ENCODE assay signal across 1 cellular context in the genomic region with DNA sequence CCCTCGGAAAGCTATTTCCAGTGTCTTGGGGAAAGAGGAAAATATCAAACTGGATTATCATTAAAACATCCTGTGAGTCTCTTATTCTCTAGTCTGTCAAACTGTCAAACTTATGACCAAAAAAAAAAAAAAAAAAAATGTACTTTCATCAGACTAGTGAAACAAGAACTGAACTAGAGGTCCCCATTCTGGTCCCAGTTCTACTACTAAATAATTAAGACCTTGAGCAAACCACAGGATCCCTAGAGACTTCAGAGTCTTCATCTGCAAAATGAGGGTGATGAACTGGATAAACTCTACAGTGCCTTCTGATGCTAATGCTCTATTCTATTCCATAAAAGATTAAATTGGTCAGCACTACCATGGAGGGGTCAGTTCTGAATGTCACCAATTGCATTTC.
TF ChIP-seq lines count a peak whose summit lies in the region.

No MANE protein-coding gene starts in this region.

TF ChIP-seq in WTC11, 78 proteins besides CTCF, POLR2A, EP300 and RAD21 (continued from another document):
- TF ChIP-seq, protein P1, sequence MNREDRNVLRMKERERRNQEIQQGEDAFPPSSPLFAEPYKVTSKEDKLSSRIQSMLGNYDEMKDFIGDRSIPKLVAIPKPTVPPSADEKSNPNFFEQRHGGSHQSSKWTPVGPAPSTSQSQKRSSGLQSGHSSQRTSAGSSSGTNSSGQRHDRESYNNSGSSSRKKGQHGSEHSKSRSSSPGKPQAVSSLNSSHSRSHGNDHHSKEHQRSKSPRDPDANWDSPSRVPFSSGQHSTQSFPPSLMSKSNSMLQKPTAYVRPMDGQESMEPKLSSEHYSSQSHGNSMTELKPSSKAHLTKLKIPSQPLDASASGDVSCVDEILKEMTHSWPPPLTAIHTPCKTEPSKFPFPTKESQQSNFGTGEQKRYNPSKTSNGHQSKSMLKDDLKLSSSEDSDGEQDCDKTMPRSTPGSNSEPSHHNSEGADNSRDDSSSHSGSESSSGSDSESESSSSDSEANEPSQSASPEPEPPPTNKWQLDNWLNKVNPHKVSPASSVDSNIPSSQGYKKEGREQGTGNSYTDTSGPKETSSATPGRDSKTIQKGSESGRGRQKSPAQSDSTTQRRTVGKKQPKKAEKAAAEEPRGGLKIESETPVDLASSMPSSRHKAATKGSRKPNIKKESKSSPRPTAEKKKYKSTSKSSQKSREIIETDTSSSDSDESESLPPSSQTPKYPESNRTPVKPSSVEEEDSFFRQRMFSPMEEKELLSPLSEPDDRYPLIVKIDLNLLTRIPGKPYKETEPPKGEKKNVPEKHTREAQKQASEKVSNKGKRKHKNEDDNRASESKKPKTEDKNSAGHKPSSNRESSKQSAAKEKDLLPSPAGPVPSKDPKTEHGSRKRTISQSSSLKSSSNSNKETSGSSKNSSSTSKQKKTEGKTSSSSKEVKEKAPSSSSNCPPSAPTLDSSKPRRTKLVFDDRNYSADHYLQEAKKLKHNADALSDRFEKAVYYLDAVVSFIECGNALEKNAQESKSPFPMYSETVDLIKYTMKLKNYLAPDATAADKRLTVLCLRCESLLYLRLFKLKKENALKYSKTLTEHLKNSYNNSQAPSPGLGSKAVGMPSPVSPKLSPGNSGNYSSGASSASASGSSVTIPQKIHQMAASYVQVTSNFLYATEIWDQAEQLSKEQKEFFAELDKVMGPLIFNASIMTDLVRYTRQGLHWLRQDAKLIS (CRISPR knock-in tag; IDR thresholded peaks at IDR 0.05; ENCODE audit: borderline replicate concordance) = no peak
- TF ChIP-seq, protein P2, sequence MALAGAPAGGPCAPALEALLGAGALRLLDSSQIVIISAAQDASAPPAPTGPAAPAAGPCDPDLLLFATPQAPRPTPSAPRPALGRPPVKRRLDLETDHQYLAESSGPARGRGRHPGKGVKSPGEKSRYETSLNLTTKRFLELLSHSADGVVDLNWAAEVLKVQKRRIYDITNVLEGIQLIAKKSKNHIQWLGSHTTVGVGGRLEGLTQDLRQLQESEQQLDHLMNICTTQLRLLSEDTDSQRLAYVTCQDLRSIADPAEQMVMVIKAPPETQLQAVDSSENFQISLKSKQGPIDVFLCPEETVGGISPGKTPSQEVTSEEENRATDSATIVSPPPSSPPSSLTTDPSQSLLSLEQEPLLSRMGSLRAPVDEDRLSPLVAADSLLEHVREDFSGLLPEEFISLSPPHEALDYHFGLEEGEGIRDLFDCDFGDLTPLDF (CRISPR knock-in tag; IDR thresholded peaks at IDR 0.05) = no peak
